13 cellular contexts compared by ENCODE assay signal in genomic region chr5:139299477-139299876, GRCh38. TPM values are rescaled to one million over a fixed set of nuclear protein-coding genes. Genes with fewer than 3 reads are reported as not detected.
DNase-seq lines count a peak whose midpoint lies in the region; ATAC-seq, FAIRE-seq and TF ChIP-seq lines count a peak whose summit lies in the region.
"Had no signal": no experiment of that assay in that cellular context is flagged by ENCODE, and none has a peak within 500 bp of the region (broad histone marks: within the 10 kb centered on the region; RNA-seq: fewer than 3 reads in every experiment).

No MANE protein-coding gene starts in this region.

- CTCF ChIA-PET in A549 (lab: Yijun Ruan, JAX), result interaction anchor here (1.1 to 1.6 kb wide), 3 partner anchors 11 to 56 kb away, joined by 3 to 4 read pairs (median 3); partner anchors contain the start of gene PAIP2

- H3K36me3 Mint-ChIP-seq in activated T-helper 1 cell treated with anti-CD3 and anti-CD28 coated beads, Interleukin-12 subunit alpha, Interleukin-12 subunit beta, Interleukin-2, Interleukin-4 antibody, amounts not matched to agents 30 ng/mL and 10 ng/mL and 1 ng/mL, durations not matched to agents 14 hours and 24 hours and 36 hours (ENCODE audit: low read depth), result peaks cover 26% of the 10 kb centered on the region
- H3K36me3 Mint-ChIP-seq in mesothelial cell of epicardium, result no peaks in the 10 kb centered on the region

- H3K4me3 Mint-ChIP-seq in activated T-helper 1 cell treated with anti-CD3 and anti-CD28 coated beads, Interleukin-12 subunit alpha, Interleukin-12 subunit beta, Interleukin-2, Interleukin-4 antibody, amounts not matched to agents 30 ng/mL and 10 ng/mL and 1 ng/mL, durations not matched to agents 14 hours and 24 hours and 36 hours, result peak overlapping the region; percentile 2
- no peak overlapping the region for H3K4me3 Mint-ChIP-seq in mesothelial cell of epicardium

- H3K9me3 ChIP-seq in A549, result no peaks in the 10 kb centered on the region
- no peaks in the 10 kb centered on the region for H3K9me3 ChIP-seq in Peyer's patch
- H3K9me3 ChIP-seq in WERI-Rb-1 (ENCODE audit: severe bottlenecking), result no peaks in the 10 kb centered on the region
- H3K9me3 ChIP-seq in heart left ventricle, result no peaks in the 10 kb centered on the region
- H3K9me3 ChIP-seq: psoas muscle had no signal

- H3K27me3 ChIP-seq in Peyer's patch (no peaks in the 10 kb centered on the region), WERI-Rb-1 (ENCODE audit: insufficient read depth, low read depth, severe bottlenecking) (no peaks in the 10 kb centered on the region), heart left ventricle (no peaks in the 10 kb centered on the region)

- H3K36me3 ChIP-seq in Peyer's patch, result no peaks in the 10 kb centered on the region
- peaks cover 63% of the 10 kb centered on the region for H3K36me3 ChIP-seq in WERI-Rb-1
- H3K36me3 ChIP-seq in heart left ventricle, result no peaks in the 10 kb centered on the region

- intact Hi-C loops in activated T-helper 1 cell treated with anti-CD3 and anti-CD28 coated beads, Interleukin-12 subunit alpha, Interleukin-12 subunit beta, Interleukin-2, Interleukin-4 antibody, amounts not matched to agents 30 ng/mL and 10 ng/mL and 1 ng/mL, durations not matched to agents 14 hours and 24 hours and 36 hours (cut with micrococcal nuclease), result loop anchor here (10.0 kb wide), 2 partner anchors 1345 to 1545 kb away; partner anchors contain the start of genes HNRNPA0, IK and NDUFA2
- intact Hi-C loops in Right ventricle myocardium inferior (cut with DNase I), result no loop called here
- intact Hi-C loops in heart left ventricle (cut with DNase I), result loop anchor here in 6 of 10 donors (5.0 to 10.0 kb wide), 4 partner anchors 38 to 95 kb away; partner anchors contain the start of genes PAIP2 (in 3 of the 6) and PROB1 (in 1 of the 6)

- H3K4me1 ChIP-seq in A549, result peaks cover 80% of the 10 kb centered on the region
- H3K4me1 ChIP-seq in Peyer's patch, result peaks cover 0 to 77% (median 27%) of the 10 kb centered on the region in 4 donors
- H3K4me1 ChIP-seq in heart left ventricle, result peaks cover 20 to 98% (median 85%) of the 10 kb centered on the region in 12 donors

- H3K27me3 Mint-ChIP-seq in activated T-helper 1 cell treated with anti-CD3 and anti-CD28 coated beads, Interleukin-12 subunit alpha, Interleukin-12 subunit beta, Interleukin-2, Interleukin-4 antibody, amounts not matched to agents 30 ng/mL and 10 ng/mL and 1 ng/mL, durations not matched to agents 14 hours and 24 hours and 36 hours (ENCODE audit: insufficient read depth), result no peaks in the 10 kb centered on the region
- no peaks in the 10 kb centered on the region for H3K27me3 Mint-ChIP-seq in mesothelial cell of epicardium (ENCODE audit: low read depth)

- ATAC-seq in A549 (no peak), Right ventricle myocardium inferior (no peak), heart left ventricle (no peak)

- TF ChIP-seq CTCF in A549 (IDR thresholded peaks at IDR 0.05), result no peak
- TF ChIP-seq CTCF in mesothelial cell of epicardium (IDR thresholded peaks at IDR 0.05; ENCODE audit: unreplicated experiment), result no peak
- no peak for TF ChIP-seq CTCF in Peyer's patch (IDR thresholded peaks at IDR 0.05)
- TF ChIP-seq CTCF in WERI-Rb-1 (IDR thresholded peaks at IDR 0.05; ENCODE audit: low read depth, low read length), result no peak
- no peak for TF ChIP-seq CTCF in heart left ventricle (IDR thresholded peaks at IDR 0.05)

- H3K4me2 ChIP-seq in A549, result peak overlapping the region; percentile 12; the same call in 1 of the 3 replicates

- H3K27ac ChIP-seq in A549 (no peak overlapping the region), Peyer's patch (no peak overlapping the region), WERI-Rb-1 (no peak overlapping the region), heart left ventricle (no peak overlapping the region)

- peaks cover 64% of the 10 kb centered on the region for H3K4me1 Mint-ChIP-seq in activated T-helper 1 cell treated with anti-CD3 and anti-CD28 coated beads, Interleukin-12 subunit alpha, Interleukin-12 subunit beta, Interleukin-2, Interleukin-4 antibody, amounts not matched to agents 30 ng/mL and 10 ng/mL and 1 ng/mL, durations not matched to agents 14 hours and 24 hours and 36 hours (ENCODE audit: low read depth)
- H3K4me1 Mint-ChIP-seq in mesothelial cell of epicardium, result peaks cover 68% of the 10 kb centered on the region

- H3K27ac Mint-ChIP-seq in activated T-helper 1 cell treated with anti-CD3 and anti-CD28 coated beads, Interleukin-12 subunit alpha, Interleukin-12 subunit beta, Interleukin-2, Interleukin-4 antibody, amounts not matched to agents 30 ng/mL and 10 ng/mL and 1 ng/mL, durations not matched to agents 14 hours and 24 hours and 36 hours, result peak overlapping the region; percentile 61
- peak overlapping the region; percentile 0 for H3K27ac Mint-ChIP-seq in mesothelial cell of epicardium

- POLR2A ChIA-PET in A549 (lab: Yijun Ruan, JAX), result no interaction called here

- TF ChIP-seq POLR2A in A549 (IDR thresholded peaks at IDR 0.05; ENCODE audit: low read length), result no peak
- peak; percentile 33; the same call in 1 of the 2 replicates for TF ChIP-seq POLR2A in GM12891 (IDR thresholded peaks at IDR 0.05; ENCODE audit: low read depth, low read length)
- no peak for TF ChIP-seq POLR2A in Peyer's patch (IDR thresholded peaks at IDR 0.05)
- no peak for TF ChIP-seq POLR2A in heart left ventricle (IDR thresholded peaks at IDR 0.05)

- DNase-seq in A549 (ENCODE audit: low read depth in 1 of 2, low spot score in 1 of 2) (no peak), GM12891 (ENCODE audit: insufficient read length, low spot score) (no peak), mesothelial cell of epicardium (ENCODE audit: low spot score in 2 of 2, unreplicated experiment in 2 of 2) (no peak), Peyer's patch (no peak), Right ventricle myocardium inferior (ENCODE audit: missing footprints) (no peak), WERI-Rb-1 (no peak), heart left ventricle (no peak)
- no peak for DNase-seq in activated T-helper 1 cell treated with anti-CD3 and anti-CD28 coated beads, Interleukin-12 subunit alpha, Interleukin-12 subunit beta, Interleukin-2, Interleukin-4 antibody, amounts not matched to agents 30 ng/mL and 10 ng/mL and 1 ng/mL, durations not matched to agents 14 hours and 24 hours and 36 hours (ENCODE audit: low spot score)
- DNase-seq: cortex of kidney; MM.1S; psoas muscle; stimulated activated CD4-positive, alpha-beta T cell treated with anti-CD3 and anti-CD28 coated beads, Interleukin-1b, Interleukin-23, amount 100 ng/mL, for 48 hours had no signal

- H3K4me3 ChIP-seq in A549 (no peak overlapping the region), Peyer's patch (no peak overlapping the region), WERI-Rb-1 (ENCODE audit: low read depth, low read length) (no peak overlapping the region), heart left ventricle (no peak overlapping the region)
- H3K4me3 ChIP-seq: psoas muscle had no signal

- WGBS in A549 (ENCODE audit: missing lambda C conversion rate), result 57% methylated on average over 4 of the region's 4 CpGs
- 37 to 56% (median 51%) methylated on average over 4 of the region's 4 CpGs for WGBS in heart left ventricle, 4 donors

- no peak for TF ChIP-seq RAD21 in A549 (conservative IDR thresholded peaks at IDR 0.05 in 1 of 2, IDR thresholded peaks at IDR 0.05 in 1 of 2)

- H3K9me3 Mint-ChIP-seq in activated T-helper 1 cell treated with anti-CD3 and anti-CD28 coated beads, Interleukin-12 subunit alpha, Interleukin-12 subunit beta, Interleukin-2, Interleukin-4 antibody, amounts not matched to agents 30 ng/mL and 10 ng/mL and 1 ng/mL, durations not matched to agents 14 hours and 24 hours and 36 hours, result no peaks in the 10 kb centered on the region
- H3K9me3 Mint-ChIP-seq in mesothelial cell of epicardium, result no peaks in the 10 kb centered on the region

- no peak for TF ChIP-seq EP300 in A549 (IDR thresholded peaks at IDR 0.05)

- FAIRE-seq in A549 (lab: Jason Lieb, UNC) (no peak), GM12891 (lab: Jason Lieb, UNC) (no peak)
- FAIRE-seq: GM18507 had no signal

TF ChIP-seq in A549, 52 proteins besides CTCF, POLR2A, EP300 and RAD21 (continues in another document):
- TF ChIP-seq BHLHE40 (IDR thresholded peaks at IDR 0.05; ENCODE audit: low read depth, low read length), result no peak
- no peak for TF ChIP-seq FOSB (CRISPR knock-in tag; IDR thresholded peaks at IDR 0.05)
- TF ChIP-seq RARB (CRISPR knock-in tag; IDR thresholded peaks at IDR 0.05), result no peak

TF ChIP-seq in GM12891, 5 proteins besides CTCF, POLR2A, EP300 and RAD21 (continues in another document):
- TF ChIP-seq PAX5 (IDR thresholded peaks at IDR 0.05; ENCODE audit: insufficient read depth, low read length, severe bottlenecking) (no peak), TAF1 (IDR thresholded peaks at IDR 0.05; ENCODE audit: low read depth, low read length) (no peak)

RNA-seq across cellular contexts. Expression of gene MATR3, which starts 5.9 kb away (rescaled TPM):
- polyA plus RNA-seq in A549 (2011; rRNA removed) (157 and 178 TPM in 2 replicates), A549 (2017; fragmentation: RNase III; extraction: RNeasy Plus Mini Kit Qiagen cat#74134 plus additional on column Dnase treatment) (181 to 189 TPM (median 187 TPM) in 3 replicates), heart left ventricle (100 to 1,000 TPM in 1 of 2 donors, 10 to 100 TPM in 1; 97.2 to 115 TPM)
- polyA plus RNA-seq in A549 (2012; cell fraction: cytosol; rRNA removed), result 30.2 and 39.2 TPM in 2 replicates
- 40.1 and 59.7 TPM in 2 replicates for polyA plus RNA-seq in A549 (2012; cell fraction: nucleus; rRNA removed)
- 175 and 206 TPM in 2 replicates for polyA minus RNA-seq in A549 (2011; rRNA and poly(A)+ RNA removed)
- 152 TPM for polyA plus RNA-seq in GM12891 (2012; ENCODE audit: low read depth, missing spikeins)
- 232 and 258 TPM in 2 replicates for total RNA-seq in activated T-helper 1 cell treated with anti-CD3 and anti-CD28 coated beads, Interleukin-12 subunit alpha, Interleukin-12 subunit beta, Interleukin-2, Interleukin-4 antibody, amounts not matched to agents 30 ng/mL and 10 ng/mL and 1 ng/mL, durations not matched to agents 14 hours and 24 hours and 36 hours
- total RNA-seq in mesothelial cell of epicardium (267 to 318 TPM (median 280 TPM) in 3 replicates), Peyer's patch (100 to 1,000 TPM; 110 to 217 (median 120) TPM), Right ventricle myocardium inferior (120 TPM), heart left ventricle (100 to 1,000 TPM; 133 to 208 (median 139) TPM)

RNA-seq across cellular contexts. Expression of gene PAIP2, which starts 42.2 kb away (rescaled TPM):
- polyA plus RNA-seq in A549 (2011; rRNA removed), result 91.4 and 128 TPM in 2 replicates
- 47.4 and 63.5 TPM in 2 replicates for polyA plus RNA-seq in A549 (2012; cell fraction: cytosol; rRNA removed)
- polyA plus RNA-seq in A549 (2012; cell fraction: nucleus; rRNA removed), result 14.1 and 18.3 TPM in 2 replicates
- polyA plus RNA-seq in A549 (2017; fragmentation: RNase III; extraction: RNeasy Plus Mini Kit Qiagen cat#74134 plus additional on column Dnase treatment), result 95.3 to 109 TPM (median 98.2 TPM) in 3 replicates
- polyA minus RNA-seq in A549 (2011; rRNA and poly(A)+ RNA removed), result 21.7 and 22.6 TPM in 2 replicates
- 128 TPM for polyA plus RNA-seq in GM12891 (2012; ENCODE audit: low read depth, missing spikeins)
- 88.4 and 97.3 TPM in 2 replicates for total RNA-seq in activated T-helper 1 cell treated with anti-CD3 and anti-CD28 coated beads, Interleukin-12 subunit alpha, Interleukin-12 subunit beta, Interleukin-2, Interleukin-4 antibody, amounts not matched to agents 30 ng/mL and 10 ng/mL and 1 ng/mL, durations not matched to agents 14 hours and 24 hours and 36 hours
- 86.6 to 93.4 TPM (median 88.2 TPM) in 3 replicates for total RNA-seq in mesothelial cell of epicardium
- total RNA-seq in Peyer's patch, result 10 to 100 TPM; 24.3 to 77.6 (median 35.6) TPM
- 144 TPM for total RNA-seq in Right ventricle myocardium inferior
- 100 to 1,000 TPM; 111 to 154 (median 132) TPM for total RNA-seq in heart left ventricle
- 100 to 1,000 TPM in 1 of 2 donors, 10 to 100 TPM in 1; 93.2 to 138 TPM for polyA plus RNA-seq in heart left ventricle
